ENCODE assay signal across 8 cellular contexts in genomic region chr7:73606801-73607691, GRCh38. TPM values are rescaled to one million over a fixed set of nuclear protein-coding genes. Genes with fewer than 3 reads are reported as not detected.
DNase-seq lines count a peak whose midpoint lies in the region; FAIRE-seq and TF ChIP-seq lines count a peak whose summit lies in the region.

No MANE protein-coding gene starts in this region.

- peaks cover 34% of the 10 kb centered on the region for H3K27me3 Mint-ChIP-seq in activated T-cell treated with anti-CD3 and anti-CD28 coated beads, Interleukin-2, amount 50 U/mL, for 24 hours

- H3K4me1 ChIP-seq in tibial nerve, result peaks cover 0 to 8% (median 0%) of the 10 kb centered on the region in 4 donors

- H3K36me3 ChIP-seq in tibial nerve, result no peaks in the 10 kb centered on the region

- H3K9me3 ChIP-seq in tibial nerve, result no peaks in the 10 kb centered on the region

- WGBS in tibial nerve, 2 donors, result 9% methylated on average over 15 to 36 of the region's 36 CpGs

- peak; percentile 47 for FAIRE-seq in GM19239 (lab: Jason Lieb, UNC)

- H3K4me3 ChIP-seq in AG04449 (ENCODE audit: low read depth, low read length) (peak overlapping the region; percentile 37), fibroblast of the aortic adventitia (ENCODE audit: low read depth, low read length) (peak overlapping the region; percentile 40), tibial nerve (peak overlapping the region in 1 of 4 donors; percentile 21)

- TF ChIP-seq POLR2A in tibial nerve (IDR thresholded peaks at IDR 0.05), result no peak

- CTCF ChIA-PET in AG04449 (lab: Yijun Ruan, JAX), result interaction anchor here (0.7 to 12.1 kb wide), 45 partner anchors 10 to 250 kb away, joined by 3 to 231 read pairs (median 6); partner anchors contain the start of genes ABHD11, METTL27, MLXIPL and STX1A

- POLR2A ChIA-PET in AG04449 (lab: Yijun Ruan, JAX), result no interaction called here

- H3K9me3 Mint-ChIP-seq in activated T-cell treated with anti-CD3 and anti-CD28 coated beads, Interleukin-2, amount 50 U/mL, for 24 hours, result no peaks in the 10 kb centered on the region

- no peaks in the 10 kb centered on the region for H3K4me1 Mint-ChIP-seq in activated T-cell treated with anti-CD3 and anti-CD28 coated beads, Interleukin-2, amount 50 U/mL, for 24 hours (ENCODE audit: low read depth)

- no peak overlapping the region for H3K27ac ChIP-seq in tibial nerve

- H3K27ac Mint-ChIP-seq in activated T-cell treated with anti-CD3 and anti-CD28 coated beads, Interleukin-2, amount 50 U/mL, for 24 hours, result no peak overlapping the region

- TF ChIP-seq CTCF in AG04449 (IDR thresholded peaks at IDR 0.05; ENCODE audit: insufficient read depth, low read length, missing control alignments), result peak; percentile 91
- TF ChIP-seq CTCF in fibroblast of the aortic adventitia (IDR thresholded peaks at IDR 0.05; ENCODE audit: insufficient read depth, low read length), result peak; percentile 94
- TF ChIP-seq CTCF in tibial nerve (IDR thresholded peaks at IDR 0.05), result peak; percentile 88 to 95 (median 94)

- H3K4me3 Mint-ChIP-seq in activated T-cell treated with anti-CD3 and anti-CD28 coated beads, Interleukin-2, amount 50 U/mL, for 24 hours, result no peak overlapping the region

- DNase-seq in AG04449 (ENCODE audit: low read depth, low spot score) (no peak), GM19239 (ENCODE audit: insufficient read length, low spot score) (peak; percentile 89), NOMO-1 treated with dmso at 0.1 percent for 144 hours (lab: John Stamatoyannopoulos, UW; ENCODE audit: unreplicated experiment) (peak; percentile 58), fibroblast of the aortic adventitia (ENCODE audit: low read depth) (peak; percentile 42), nucleus accumbens (lab: John Stamatoyannopoulos, UW) (peak in 35 of 56 donors; percentile 2 to 66 (median 21)), tibial nerve (ENCODE audit: low spot score in 2 of 2) (peak in 1 of 2 donors; percentile 46), HCEC 1CT (no peak)
- peak; percentile 81 for DNase-seq in activated T-cell treated with anti-CD3 and anti-CD28 coated beads, Interleukin-2, amount 50 U/mL, for 24 hours

- no peaks in the 10 kb centered on the region for H3K36me3 Mint-ChIP-seq in activated T-cell treated with anti-CD3 and anti-CD28 coated beads, Interleukin-2, amount 50 U/mL, for 24 hours (ENCODE audit: low read depth)

- H3K27me3 ChIP-seq in tibial nerve, result peaks cover 0 to 34% of the 10 kb centered on the region in 2 donors

- TF ChIP-seq EP300 in tibial nerve (IDR thresholded peaks at IDR 0.05), result no peak

RNA-seq across cellular contexts. Expression of gene MLXIPL, which starts 17.3 kb away (rescaled TPM):
- total RNA-seq in fibroblast of the aortic adventitia (ENCODE audit: low replicate concordance) (0.72 and 2.0 TPM in 2 replicates), tibial nerve (10 to 100 TPM; 16.2 to 83.5 (median 59.6) TPM)

RNA-seq across cellular contexts. Expression of gene TBL2, which starts 28.7 kb away (rescaled TPM):
- total RNA-seq in fibroblast of the aortic adventitia (ENCODE audit: low replicate concordance), result 16.4 and 44.6 TPM in 2 replicates
- 10 to 100 TPM; 36.6 to 70.8 (median 49.2) TPM for total RNA-seq in tibial nerve

RNA-seq across cellular contexts. Expression of gene BCL7B, which starts 49.6 kb away (rescaled TPM):
- total RNA-seq in fibroblast of the aortic adventitia (ENCODE audit: low replicate concordance) (23.4 and 34.2 TPM in 2 replicates), tibial nerve (10 to 100 TPM; 46.1 to 76.2 (median 59.4) TPM)

Comparison
In these comparisons a context has a peak if more than half of its experiments do, and no peak if none do; other contexts are left out.
1. DNase-seq: peak in GM19239 (single experiment), NOMO-1 treated with dmso at 0.1 percent for 144 hours (single experiment), activated T-cell treated with anti-CD3 and anti-CD28 coated beads, Interleukin-2, amount 50 U/mL, for 24 hours (single experiment), fibroblast of the aortic adventitia (single experiment) and nucleus accumbens (35 of 56); none in AG04449 (single experiment) and HCEC 1CT (single experiment).
2. Peak in every context shown above with its lines, with median percentiles within 50 percentile points of each other: CTCF ChIP-seq.